In the genomic region with DNA sequence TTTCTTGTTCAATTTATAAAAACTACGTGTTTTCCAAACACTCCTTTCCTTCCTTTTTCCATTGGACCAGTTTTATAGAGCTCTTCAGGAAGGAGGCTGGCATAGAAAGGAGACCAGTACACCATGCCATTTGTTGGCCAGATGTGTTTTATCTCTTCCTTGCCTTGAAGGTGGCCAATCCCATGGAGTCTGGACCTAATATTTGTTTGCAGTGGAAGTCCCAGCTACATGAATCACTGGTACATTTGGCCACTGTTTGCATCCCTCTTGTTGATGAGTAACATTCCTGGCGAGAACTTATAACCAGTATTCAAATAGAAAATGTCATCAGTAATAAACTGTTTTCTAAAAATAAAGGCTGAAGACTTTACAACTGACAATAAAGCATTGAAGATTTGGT, we compare ENCODE assay signal across 21 cellular contexts.
DNase-seq lines count a peak whose midpoint lies in the region; ATAC-seq and TF ChIP-seq lines count a peak whose summit lies in the region.
"Had no signal": no experiment of that assay in that cellular context is flagged by ENCODE, and none has a peak within 500 bp of the region (broad histone marks: within the 10 kb centered on the region; RNA-seq: fewer than 3 reads in every experiment).

No MANE protein-coding gene starts in this region.

- no peaks in the 10 kb centered on the region for H3K27me3 Mint-ChIP-seq in activated CD8-positive, alpha-beta T cell treated with anti-CD3 and anti-CD28 coated beads for 36 hours
- H3K27me3 Mint-ChIP-seq: activated CD4-positive, alpha-beta memory T cell treated with anti-CD3 and anti-CD28 coated beads, Interleukin-2, amount 10 ng/mL, durations not matched to agents 7 days and 5 days; activated naive CD4-positive, alpha-beta T cell treated with anti-CD3 and anti-CD28 coated beads, Interleukin-2, amount 10 ng/mL, durations not matched to agents 7 days and 5 days; brain; stimulated activated memory B cell treated with anti-CD40 and anti-IgM and Interleukin-4, amounts not matched to agents 10 μg/mL and 1 μg/mL and 100 μg/mL, for 72 hours had no signal

- POLR2A ChIA-PET in AG04449 (lab: Yijun Ruan, JAX), result no interaction called here
- POLR2A ChIA-PET in activated CD8-positive, alpha-beta T cell treated with anti-CD3 and anti-CD28 coated beads for 36 hours (lab: Charles Lee), result interaction anchor here (0.6 kb wide), 1 partner anchor 20 kb away, joined by 4 read pairs; no protein-coding TSS in a partner anchor

- H4K20me1 ChIP-seq in GM23248 (ENCODE audit: insufficient read depth), result no peaks in the 10 kb centered on the region

- no peak overlapping the region for H3K27ac Mint-ChIP-seq in activated CD8-positive, alpha-beta T cell treated with anti-CD3 and anti-CD28 coated beads for 36 hours
- H3K27ac Mint-ChIP-seq: activated CD4-positive, alpha-beta memory T cell treated with anti-CD3 and anti-CD28 coated beads, Interleukin-2, amount 10 ng/mL, durations not matched to agents 7 days and 5 days; activated naive CD4-positive, alpha-beta T cell treated with anti-CD3 and anti-CD28 coated beads, Interleukin-2, amount 10 ng/mL, durations not matched to agents 7 days and 5 days; brain; stimulated activated memory B cell treated with anti-CD40 and anti-IgM and Interleukin-4, amounts not matched to agents 10 μg/mL and 1 μg/mL and 100 μg/mL, for 72 hours; WTC11 had no signal

- H3K27me3 ChIP-seq in GM23248 (replicated peaks; ENCODE audit: insufficient read depth), result peaks cover 5% of the 10 kb centered on the region; the same call in 1 of the 2 replicates
- H3K27me3 ChIP-seq: tibial artery had no signal

- no peak for TF ChIP-seq CTCF in AG04449 (IDR thresholded peaks at IDR 0.05; ENCODE audit: insufficient read depth, low read length, missing control alignments)
- no peak for TF ChIP-seq CTCF in astrocyte of the cerebellum (IDR thresholded peaks at IDR 0.05; ENCODE audit: low read depth, low read length, missing control alignments)
- no peak for TF ChIP-seq CTCF in fibroblast of the aortic adventitia (IDR thresholded peaks at IDR 0.05; ENCODE audit: insufficient read depth, low read length)
- no peak for TF ChIP-seq CTCF in activated CD8-positive, alpha-beta T cell treated with anti-CD3 and anti-CD28 coated beads for 36 hours (IDR thresholded peaks at IDR 0.05)

- in situ Hi-C loops in GM23248 (cut with MboI), result no loop called here
- in situ Hi-C loops in astrocyte of the cerebellum (cut with HindIII; ENCODE audit: low sequenced_read_pairs), result no loop called here

- whole genome bisulfite sequencing in GM23248 (ENCODE audit: low coverage in 1 of 2, low lambda C conversion rate in 2 of 2, missing lambda C conversion rate in 2 of 2), 2 experiments, result 3 to 7% methylated on average over 2 of the region's 2 CpGs

- intact Hi-C loops in activated CD8-positive, alpha-beta T cell treated with anti-CD3 and anti-CD28 coated beads for 36 hours (cut with micrococcal nuclease), result no loop called here

- no peak overlapping the region for H3K4me3 ChIP-seq in AG04449 (ENCODE audit: low read depth, low read length)
- H3K4me3 ChIP-seq in GM23248, result no peak overlapping the region
- no peak overlapping the region for H3K4me3 ChIP-seq in astrocyte of the cerebellum (ENCODE audit: low read depth, low read length)
- no peak overlapping the region for H3K4me3 ChIP-seq in fibroblast of the aortic adventitia (ENCODE audit: low read depth, low read length)
- H3K4me3 ChIP-seq: A549, GM12878, tibial artery had no signal

- no peaks in the 10 kb centered on the region for H3K79me2 ChIP-seq in GM23248 (ENCODE audit: insufficient read depth)

- CTCF ChIA-PET in AG04449 (lab: Yijun Ruan, JAX), result no interaction called here
- CTCF ChIA-PET in activated CD8-positive, alpha-beta T cell treated with anti-CD3 and anti-CD28 coated beads for 36 hours (lab: Charles Lee), result no interaction called here

- H3K27ac ChIP-seq in GM23248, result no peak overlapping the region
- H3K27ac ChIP-seq: A549, tibial artery had no signal

- no peaks in the 10 kb centered on the region for H3K9me2 ChIP-seq in GM23248 (ENCODE audit: insufficient read depth)

- H3K4me1 ChIP-seq in GM23248 (ENCODE audit: insufficient read depth), result peaks cover 8% of the 10 kb centered on the region; the same call in 1 of the 2 replicates
- H3K4me1 ChIP-seq: A549, tibial artery had no signal

- H3K4me2 ChIP-seq in GM23248 (ENCODE audit: unreplicated experiment), result peak overlapping the region; percentile 6
- H3K4me2 ChIP-seq: A549 had no signal

- DNase-seq in AG04449 (ENCODE audit: low read depth, low spot score) (peak; percentile 31), GM23248 (peak; percentile 90), astrocyte of the cerebellum (ENCODE audit: low read depth) (peak; percentile 6), fibroblast of the aortic adventitia (ENCODE audit: low read depth) (peak; percentile 88), HuH-7 (ENCODE audit: low spot score) (no peak), T-helper 2 cell (no peak)
- no peak for DNase-seq in activated CD8-positive, alpha-beta T cell treated with anti-CD3 and anti-CD28 coated beads for 36 hours
- DNase-seq: activated CD4-positive, alpha-beta memory T cell treated with anti-CD3 and anti-CD28 coated beads, Interleukin-2, amount 10 ng/mL, durations not matched to agents 7 days and 5 days; activated naive CD4-positive, alpha-beta T cell treated with anti-CD3 and anti-CD28 coated beads, Interleukin-2, amount 10 ng/mL, durations not matched to agents 7 days and 5 days; activated T-cell treated with anti-CD3 and anti-CD28 coated beads, Interleukin-2, amount 50 U/mL, for 4 hours; midbrain; NCI-H1105 treated with DMSO at 0.1 percent for 48 hours; NCI-H69; tibial artery had no signal

- H3K36me3 Mint-ChIP-seq in activated CD8-positive, alpha-beta T cell treated with anti-CD3 and anti-CD28 coated beads for 36 hours (ENCODE audit: low read depth), result no peaks in the 10 kb centered on the region
- H3K36me3 Mint-ChIP-seq: activated naive CD4-positive, alpha-beta T cell treated with anti-CD3 and anti-CD28 coated beads, Interleukin-2, amount 10 ng/mL, durations not matched to agents 7 days and 5 days; brain; stimulated activated memory B cell treated with anti-CD40 and anti-IgM and Interleukin-4, amounts not matched to agents 10 μg/mL and 1 μg/mL and 100 μg/mL, for 72 hours; WTC11 had no signal

- H3K9me3 ChIP-seq in GM23248 (ENCODE audit: low read depth), result no peaks in the 10 kb centered on the region
- H3K9me3 ChIP-seq: A549, tibial artery had no signal

- no peaks in the 10 kb centered on the region for H3K36me3 ChIP-seq in GM23248 (ENCODE audit: low read depth)
- H3K36me3 ChIP-seq: tibial artery had no signal

- no peak overlapping the region for H3K9ac ChIP-seq in GM23248

- ATAC-seq in activated CD8-positive, alpha-beta T cell treated with anti-CD3 and anti-CD28 coated beads for 36 hours, result no peak
- ATAC-seq in GM21619 (IDR thresholded peaks at IDR 0.05; ENCODE audit: unreplicated experiment), result no peak
- ATAC-seq: activated T-cell treated with anti-CD3 and anti-CD28 coated beads, Interleukin-2, amount 50 U/mL, for 4 hours; GM12878; stimulated activated memory B cell treated with anti-CD40 and anti-IgM and Interleukin-4, amounts not matched to agents 10 μg/mL and 1 μg/mL and 100 μg/mL, for 72 hours; WTC11 had no signal

- H3F3A ChIP-seq in GM23248 (ENCODE audit: insufficient read depth), result peaks cover 12% of the 10 kb centered on the region; the same call in 1 of the 2 replicates

- H3K9me3 Mint-ChIP-seq in activated CD8-positive, alpha-beta T cell treated with anti-CD3 and anti-CD28 coated beads for 36 hours, result no peaks in the 10 kb centered on the region
- H3K9me3 Mint-ChIP-seq: WTC11 had no signal

- no peak overlapping the region for H2AFZ ChIP-seq in GM23248

- no peak overlapping the region for H3K4me3 Mint-ChIP-seq in activated CD8-positive, alpha-beta T cell treated with anti-CD3 and anti-CD28 coated beads for 36 hours
- H3K4me3 Mint-ChIP-seq: activated CD4-positive, alpha-beta memory T cell treated with anti-CD3 and anti-CD28 coated beads, Interleukin-2, amount 10 ng/mL, durations not matched to agents 7 days and 5 days; activated naive CD4-positive, alpha-beta T cell treated with anti-CD3 and anti-CD28 coated beads, Interleukin-2, amount 10 ng/mL, durations not matched to agents 7 days and 5 days; activated T-cell treated with anti-CD3 and anti-CD28 coated beads, Interleukin-2, amount 50 U/mL, for 4 hours; brain; neural crest cell; stimulated activated memory B cell treated with anti-CD40 and anti-IgM and Interleukin-4, amounts not matched to agents 10 μg/mL and 1 μg/mL and 100 μg/mL, for 72 hours; WTC11 had no signal

- no peaks in the 10 kb centered on the region for H3K4me1 Mint-ChIP-seq in activated CD8-positive, alpha-beta T cell treated with anti-CD3 and anti-CD28 coated beads for 36 hours (ENCODE audit: low read depth)
- H3K4me1 Mint-ChIP-seq: activated CD4-positive, alpha-beta memory T cell treated with anti-CD3 and anti-CD28 coated beads, Interleukin-2, amount 10 ng/mL, durations not matched to agents 7 days and 5 days; activated naive CD4-positive, alpha-beta T cell treated with anti-CD3 and anti-CD28 coated beads, Interleukin-2, amount 10 ng/mL, durations not matched to agents 7 days and 5 days; brain; neural crest cell; stimulated activated memory B cell treated with anti-CD40 and anti-IgM and Interleukin-4, amounts not matched to agents 10 μg/mL and 1 μg/mL and 100 μg/mL, for 72 hours; WTC11 had no signal

Comparison
In these comparisons a context has a peak if more than half of its experiments do, and no peak if none do; other contexts are left out.
1. DNase-seq: peak in AG04449 (single experiment), GM23248 (single experiment), astrocyte of the cerebellum (single experiment) and fibroblast of the aortic adventitia (single experiment); none in HuH-7 (single experiment), T-helper 2 cell (0 of 5) and activated CD8-positive, alpha-beta T cell treated with anti-CD3 and anti-CD28 coated beads for 36 hours (single experiment).